In the genomic region with DNA sequence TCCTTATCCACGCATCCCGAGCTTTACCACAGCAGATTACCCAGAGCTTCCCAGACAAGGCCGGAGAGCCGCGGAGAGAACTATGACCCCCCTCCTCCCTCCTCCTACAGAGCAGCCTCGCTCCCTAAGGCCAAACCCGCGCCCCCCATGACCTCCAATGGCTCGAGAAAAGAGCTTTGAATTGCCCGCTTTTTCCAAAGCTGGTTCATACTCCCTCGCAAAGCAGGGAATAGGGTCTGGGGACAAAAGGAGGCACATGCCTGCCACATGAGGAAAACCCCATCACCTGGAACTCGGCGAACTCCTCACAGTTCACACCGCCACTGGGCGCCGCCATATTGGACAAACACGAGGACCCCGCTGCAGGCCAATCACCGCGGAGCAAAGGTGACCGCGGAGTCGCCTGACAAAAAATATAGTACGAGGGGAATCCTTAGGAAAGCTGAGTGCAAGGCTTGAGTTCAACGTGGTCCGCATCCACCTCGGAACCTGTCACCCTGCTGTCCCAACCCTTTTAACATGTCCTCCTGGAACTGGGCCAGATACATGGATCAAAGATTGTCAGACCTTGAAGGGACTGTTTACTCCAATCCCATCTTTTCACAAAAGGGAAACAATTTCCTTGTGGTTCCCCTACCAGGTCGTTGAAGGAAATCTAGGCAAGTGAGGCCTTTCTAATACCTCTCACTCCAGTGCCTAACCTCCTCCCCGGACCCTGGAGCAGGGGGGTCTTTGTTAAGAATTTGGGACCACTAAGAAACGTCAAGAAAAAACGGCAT, we compare ENCODE assay signal across 8 cellular contexts. TPM values are rescaled to one million over a fixed set of nuclear protein-coding genes. Genes with fewer than 3 reads are reported as not detected.
DNase-seq lines count a peak whose midpoint lies in the region; ATAC-seq and TF ChIP-seq lines count a peak whose summit lies in the region.

A gene (minus strand): TSS at position 344 of the 779 bp plus-strand sequence. CDS start 7 bp downstream, at position 337.

- peak within 1 kb of the TSS; percentile 95 for H3K27ac Mint-ChIP-seq in type B pancreatic cell

- TF ChIP-seq POLR2A in adrenal gland (IDR thresholded peaks at IDR 0.05) (peak in 1 of 2 donors; percentile 61), heart left ventricle (IDR thresholded peaks at IDR 0.05) (no peak)

- H3K27ac ChIP-seq in adrenal gland (peak within 1 kb of the TSS; percentile 35 to 96 (median 85)), heart left ventricle (peak within 1 kb of the TSS; percentile 49 to 94 (median 90))

- H3K9me3 ChIP-seq in adrenal gland (replicated peaks in 1 of 3) (no peaks in the 10 kb centered on the region), heart left ventricle (no peaks in the 10 kb centered on the region)

- intact Hi-C loops in T-helper 1 cell treated with Interleukin-12 subunit alpha and Interleukin-12 subunit beta and Interleukin-4 antibody, amounts not matched to agents 30 ng/mL and 1 ng/mL, for 36 hours (cut with micrococcal nuclease), result loop anchor here (1.0 to 5.0 kb wide), 4 partner anchors 18 to 1202 kb away; a partner anchor contains a TSS
- intact Hi-C loops in adrenal gland (cut with DNase I) (loop anchor here in 1 of 2 donors (10.0 kb wide), 1 partner anchor 302 kb away; a partner anchor contains a TSS), heart left ventricle (cut with DNase I) (loop anchor here in 3 of 10 donors (5.0 to 10.0 kb wide), 3 partner anchors 294 to 838 kb away; a partner anchor contains a TSS), posterior cingulate gyrus (cut with DNase I) (loop anchor here (5.0 to 10.0 kb wide), 3 partner anchors 34 to 546 kb away; a partner anchor contains a TSS)

- H3K4me1 ChIP-seq in adrenal gland (replicated peaks in 1 of 2), result peaks cover 7 to 31% of the 10 kb centered on the region in 2 donors
- H3K4me1 ChIP-seq in heart left ventricle, result peaks cover 0 to 44% (median 12%) of the 10 kb centered on the region in 12 donors

- H3K4me1 Mint-ChIP-seq in type B pancreatic cell (ENCODE audit: unreplicated experiment), result peaks cover 3% of the 10 kb centered on the region

- DNase-seq in GM03348 (ENCODE audit: low spot score) (peak; percentile 90), NCI-H1694 (lab: John Stamatoyannopoulos, UW) (peak; percentile 76), adrenal gland (peak; percentile 85 to 93 (median 87)), heart left ventricle (peak; percentile 87 to 92 (median 89)), posterior cingulate gyrus (peak; percentile 78 to 97 (median 86)), type B pancreatic cell (ENCODE audit: extremely low spot score, unreplicated experiment) (peak; percentile 84)

- WGBS in adrenal gland, 4 donors, result 0 to 1% (median 1%) methylated on average over 21 to 31 of the region's 31 CpGs
- 0% methylated on average over 22 to 31 of the region's 31 CpGs for WGBS in heart left ventricle, 4 donors

- TF ChIP-seq CTCF in adrenal gland (IDR thresholded peaks at IDR 0.05), result no peak
- TF ChIP-seq CTCF in heart left ventricle (IDR thresholded peaks at IDR 0.05), result peak in 2 of 12 donors; percentile 10 to 15
- no peak for TF ChIP-seq CTCF in type B pancreatic cell (conservative IDR thresholded peaks at IDR 0.05)

- H3K27me3 ChIP-seq in adrenal gland (no peaks in the 10 kb centered on the region), heart left ventricle (no peaks in the 10 kb centered on the region)

- no peaks in the 10 kb centered on the region for H3K9me3 Mint-ChIP-seq in type B pancreatic cell

- H3K4me3 ChIP-seq in adrenal gland (peak within 1 kb of the TSS; percentile 54 to 79 (median 65)), heart left ventricle (peak within 1 kb of the TSS; percentile 63 to 94 (median 72))

- H3K27me3 Mint-ChIP-seq in type B pancreatic cell, result no peaks in the 10 kb centered on the region

- peak within 1 kb of the TSS; percentile 93 for H3K4me3 Mint-ChIP-seq in type B pancreatic cell

- no peaks in the 10 kb centered on the region for H3K36me3 ChIP-seq in adrenal gland (replicated peaks in 1 of 2)
- H3K36me3 ChIP-seq in heart left ventricle, result peaks cover 0 to 9% (median 0%) of the 10 kb centered on the region in 9 donors

- ATAC-seq in HG02678 (IDR thresholded peaks at IDR 0.05; ENCODE audit: unreplicated experiment) (peak; percentile 38), heart left ventricle (peak; percentile 80 to 87 (median 84))

- peaks cover 8% of the 10 kb centered on the region for H3K36me3 Mint-ChIP-seq in type B pancreatic cell

RNA-seq across cellular contexts. Expression of the gene that starts here (rescaled TPM):
- total RNA-seq in T-helper 1 cell treated with Interleukin-12 subunit alpha and Interleukin-12 subunit beta and Interleukin-4 antibody, amounts not matched to agents 30 ng/mL and 1 ng/mL, for 36 hours, result 45.9 and 48.1 TPM in 2 replicates
- total RNA-seq in adrenal gland, result 10 to 100 TPM; 10.6 to 44.4 (median 32.5) TPM
- 100 to 1,000 TPM in 1 of 3 donors, 10 to 100 TPM in 2; 49.8 to 118 (median 57.4) TPM for polyA plus RNA-seq in adrenal gland
- total RNA-seq in heart left ventricle, result 10 to 100 TPM; 15.1 to 37.6 (median 22.4) TPM
- 10 to 100 TPM; 44.9 to 73.8 TPM for polyA plus RNA-seq in heart left ventricle
- 39.8 and 44.9 TPM in 2 replicates for total RNA-seq in type B pancreatic cell (ENCODE audit: low replicate concordance)

Comparison
In these comparisons a context has a peak if more than half of its experiments do, and no peak if none do; other contexts are left out.
1. Peak in every context shown above with its lines: DNase-seq, ATAC-seq, H3K4me3 ChIP-seq and H3K27ac ChIP-seq.